Comparison of ENCODE assay signal across 23 cellular contexts in the genomic region with DNA sequence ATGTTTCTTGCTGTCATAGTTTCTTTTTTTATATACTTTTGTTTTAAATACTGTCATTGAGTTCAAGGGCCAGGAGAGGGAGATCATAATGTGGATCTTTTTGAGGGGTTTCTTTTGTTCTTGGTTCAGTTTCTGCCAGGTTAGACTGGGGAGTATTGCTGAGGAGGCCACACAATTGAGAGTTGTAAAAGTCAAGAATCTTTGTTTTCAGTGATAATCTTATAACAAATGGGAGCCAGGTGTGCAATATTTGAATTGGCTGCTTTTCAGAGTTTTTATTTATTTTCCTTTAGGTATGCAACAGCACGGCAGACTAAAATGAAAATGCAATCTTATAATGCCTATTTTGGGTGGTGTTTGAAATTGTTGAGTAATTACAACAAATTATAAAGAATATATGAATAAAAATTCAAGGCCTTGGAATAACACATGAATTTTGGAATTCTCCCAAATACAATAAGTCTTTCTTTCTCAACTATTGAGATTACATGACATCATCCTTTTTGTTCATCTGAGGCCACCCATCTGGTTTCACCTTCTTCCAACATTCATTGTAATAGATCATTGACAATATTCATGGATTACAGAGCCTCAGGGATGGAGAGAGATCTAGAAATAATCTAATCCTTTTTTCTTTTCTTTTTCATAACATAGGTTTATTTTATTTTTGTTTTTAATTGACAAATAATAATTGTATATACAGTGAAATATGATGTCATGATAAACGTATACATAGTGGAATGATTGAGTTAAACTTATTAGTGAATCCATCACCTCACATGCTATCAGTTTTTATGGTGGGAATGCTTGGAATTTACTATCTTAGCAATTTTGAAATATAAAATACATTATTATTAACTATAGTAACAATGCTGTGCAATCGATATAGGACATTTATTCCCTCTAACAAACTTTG.
DNase-seq lines count a peak whose midpoint lies in the region; ATAC-seq, FAIRE-seq and TF ChIP-seq lines count a peak whose summit lies in the region.
"Had no signal": no experiment of that assay in that cellular context is flagged by ENCODE, and none has a peak within 500 bp of the region (broad histone marks: within the 10 kb centered on the region; RNA-seq: fewer than 3 reads in every experiment).

No MANE protein-coding gene starts in this region.

- H3K4me1 ChIP-seq in breast epithelium (no peaks in the 10 kb centered on the region), Panc1 (ENCODE audit: control insufficient read depth, insufficient read depth, low read length) (no peaks in the 10 kb centered on the region), small intestine (ENCODE audit: control insufficient read depth in 2 of 2, insufficient read depth in 1 of 2, low read depth in 1 of 2, low read length in 1 of 2) (no peaks in the 10 kb centered on the region)
- H3K4me1 ChIP-seq: Peyer's patch, psoas muscle had no signal

- no peaks in the 10 kb centered on the region for H3K27me3 Mint-ChIP-seq in MCF 10A (ENCODE audit: insufficient read depth, unreplicated experiment)
- H3K27me3 Mint-ChIP-seq: CD4-positive, alpha-beta memory T cell; naive thymus-derived CD4-positive, alpha-beta T cell; type B pancreatic cell had no signal

- POLR2A ChIA-PET in MCF 10A (lab: Yijun Ruan, JAX) = no interaction called here
- POLR2A ChIA-PET in Panc1 (lab: Charles Lee) = no interaction called here

- no peaks in the 10 kb centered on the region for H3K9me3 ChIP-seq in breast epithelium
- peaks cover 6% of the 10 kb centered on the region; the same call in 1 of the 2 replicates for H3K9me3 ChIP-seq in Panc1 (ENCODE audit: control insufficient read depth, insufficient read depth, low read depth, low read length)
- no peaks in the 10 kb centered on the region for H3K9me3 ChIP-seq in small intestine (ENCODE audit: control insufficient read depth, low read depth)
- H3K9me3 ChIP-seq: Peyer's patch, psoas muscle had no signal

- peak overlapping the region; percentile 87 for H3K27ac Mint-ChIP-seq in MCF 10A (ENCODE audit: low read depth, unreplicated experiment)
- H3K27ac Mint-ChIP-seq: CD4-positive, alpha-beta memory T cell; naive thymus-derived CD4-positive, alpha-beta T cell; type B pancreatic cell had no signal

- H3K36me3 ChIP-seq in breast epithelium (no peaks in the 10 kb centered on the region), Panc1 (ENCODE audit: control insufficient read depth, insufficient read depth, low read length) (no peaks in the 10 kb centered on the region), small intestine (ENCODE audit: control insufficient read depth in 2 of 2, insufficient read depth in 2 of 2, low read length in 2 of 2) (no peaks in the 10 kb centered on the region)
- H3K36me3 ChIP-seq: Peyer's patch had no signal

- TF ChIP-seq CTCF in MCF 10A (IDR thresholded peaks at IDR 0.05; ENCODE audit: unreplicated experiment) (no peak), breast epithelium (IDR thresholded peaks at IDR 0.05) (no peak), Panc1 (IDR thresholded peaks at IDR 0.05) (no peak)

- TF ChIP-seq POLR2A in breast epithelium (IDR thresholded peaks at IDR 0.05) = no peak

- peaks cover 20% of the 10 kb centered on the region for H3K4me1 Mint-ChIP-seq in MCF 10A (ENCODE audit: insufficient read depth, unreplicated experiment)
- H3K4me1 Mint-ChIP-seq: naive thymus-derived CD4-positive, alpha-beta T cell had no signal

- no peaks in the 10 kb centered on the region for H3K27me3 ChIP-seq in breast epithelium
- H3K27me3 ChIP-seq in Panc1 (ENCODE audit: control insufficient read depth, insufficient read depth, low read length) = no peaks in the 10 kb centered on the region
- no peaks in the 10 kb centered on the region for H3K27me3 ChIP-seq in small intestine (ENCODE audit: control insufficient read depth in 2 of 2, insufficient read depth in 2 of 2, low read length in 2 of 2)
- H3K27me3 ChIP-seq: Peyer's patch had no signal

- no peaks in the 10 kb centered on the region for H3K36me3 Mint-ChIP-seq in MCF 10A (ENCODE audit: insufficient read depth, unreplicated experiment)
- H3K36me3 Mint-ChIP-seq: CD4-positive, alpha-beta memory T cell; naive thymus-derived CD4-positive, alpha-beta T cell; type B pancreatic cell had no signal

- in situ Hi-C loops in Panc1 (cut with HindIII; ENCODE audit: low pct_unique_long_range_greater_than_20kb, low sequenced_read_pairs) = no loop called here

- ATAC-seq in Panc1 (no peak), HG03342 (IDR thresholded peaks at IDR 0.05; ENCODE audit: unreplicated experiment) (no peak)
- ATAC-seq: left ventricle myocardium superior; naive thymus-derived CD4-positive, alpha-beta T cell; psoas muscle had no signal

- CTCF ChIA-PET in MCF 10A (lab: Yijun Ruan, JAX) = interaction anchor here (0.8 kb wide), 1 partner anchor 19 kb away, joined by 3 read pairs; no protein-coding TSS in a partner anchor
- CTCF ChIA-PET in Panc1 (lab: Charles Lee) = no interaction called here

- H3K4me3 ChIP-seq in breast epithelium = no peak overlapping the region
- no peak overlapping the region for H3K4me3 ChIP-seq in Panc1 (ENCODE audit: low read depth in 2 of 2, low read length in 2 of 2)
- no peak overlapping the region for H3K4me3 ChIP-seq in small intestine (ENCODE audit: low read depth in 1 of 2, low read length in 2 of 2)
- H3K4me3 ChIP-seq: Peyer's patch, psoas muscle had no signal

- no peak for FAIRE-seq in small intestine (lab: Jason Lieb, UNC)
- FAIRE-seq: TTC549 had no signal

- H3K4me3 Mint-ChIP-seq in MCF 10A (ENCODE audit: unreplicated experiment) = no peak overlapping the region
- H3K4me3 Mint-ChIP-seq: CD4-positive, alpha-beta memory T cell; naive thymus-derived CD4-positive, alpha-beta T cell; type B pancreatic cell had no signal

- H3K9me3 Mint-ChIP-seq in MCF 10A (ENCODE audit: unreplicated experiment) = no peaks in the 10 kb centered on the region
- H3K9me3 Mint-ChIP-seq: type B pancreatic cell had no signal

- DNase-seq in MCF 10A (ENCODE audit: unreplicated experiment) = peak; percentile 32
- no peak for DNase-seq in breast epithelium (ENCODE audit: low spot score in 2 of 2)
- no peak for DNase-seq in Panc1 (ENCODE audit: low read depth, low spot score)
- DNase-seq in fibroblast of peridontal ligament (ENCODE audit: extremely low read depth) = peak; percentile 11
- DNase-seq in small intestine = no peak
- DNase-seq in NCI-H82 (lab: John Stamatoyannopoulos, UW) = no peak
- DNase-seq in DMS79 treated with DMSO at 0.1 percent for 48 hours (lab: John Stamatoyannopoulos, UW) = no peak
- DNase-seq: activated CD4-positive, alpha-beta T cell treated with anti-CD3 and anti-CD28 coated beads, Interleukin-2, amount 50 U/mL, for 1 hour; activated naive CD4-positive, alpha-beta T cell treated with anti-CD3 and anti-CD28 coated beads, Interleukin-2, amount 50 U/mL, for 16 hours; activated T-cell treated with anti-CD3 and anti-CD28 coated beads, Interleukin-2, amount 50 U/mL, for 1 hour; caudate nucleus; CD4-positive, alpha-beta memory T cell; effector CD8-positive, alpha-beta T cell; foreskin melanocyte; left ventricle myocardium superior; naive thymus-derived CD4-positive, alpha-beta T cell; NCI-H524 treated with DMSO at 0.1 percent for 48 hours; Peyer's patch; psoas muscle; stimulated activated naive CD4-positive, alpha-beta T cell treated with Interleukin-2 at 50 U/mL for 16 hours had no signal

- no peak overlapping the region for H3K27ac ChIP-seq in breast epithelium
- peak overlapping the region; percentile 6; the same call in 1 of the 2 replicates for H3K27ac ChIP-seq in Panc1 (ENCODE audit: low read length)
- H3K27ac ChIP-seq in small intestine (ENCODE audit: low read depth in 1 of 2, low read length in 1 of 2) = no peak overlapping the region
- H3K27ac ChIP-seq: Peyer's patch, psoas muscle had no signal

- 52 to 73% (median 56%) methylated on average over 3 of the region's 3 CpGs for WGBS in small intestine, 3 donors

- no TSS peak for BruUV-seq in MCF 10A (replicated peaks; lab: Mats Ljungman, UMichigan)
- no TSS peak for BruUV-seq in Panc1 (replicated peaks; lab: Mats Ljungman, UMichigan)

- intact Hi-C loops in MCF 10A (cut with micrococcal nuclease) (no loop called here), breast epithelium (cut with DNase I; ENCODE audit: low total_unique reads) (no loop called here), Panc1 (cut with micrococcal nuclease; ENCODE audit: unreplicated experiment) (no loop called here)

Comparison
In these comparisons a context has a peak if more than half of its experiments do, and no peak if none do; other contexts are left out.
1. DNase-seq: peak in MCF 10A (single experiment) and fibroblast of peridontal ligament (single experiment); none in breast epithelium (0 of 2), Panc1 (single experiment), small intestine (single experiment), NCI-H82 (single experiment) and DMS79 treated with DMSO at 0.1 percent for 48 hours (single experiment).